27 cellular contexts compared by ENCODE assay signal in genomic region chr4:118288097-118288496, GRCh38.
DNase-seq lines count a peak whose midpoint lies in the region; ATAC-seq, FAIRE-seq and TF ChIP-seq lines count a peak whose summit lies in the region.
"Had no signal": no experiment of that assay in that cellular context is flagged by ENCODE, and none has a peak within 500 bp of the region (broad histone marks: within the 10 kb centered on the region; RNA-seq: fewer than 3 reads in every experiment).

No MANE protein-coding gene starts in this region.

- intact Hi-C loops in CD4-positive, alpha-beta T cell (cut with DNase I, micrococcal nuclease) = no loop called here
- intact Hi-C loops in Right ventricle myocardium inferior (cut with DNase I) = loop anchor here (10.0 kb wide), 1 partner anchor 397 kb away; the partner anchor contains the start of gene METTL14

- WGBS in smooth muscle cell (ENCODE audit: low lambda C conversion rate) = 54% methylated on average over 2 of the region's 2 CpGs

- H3K4me3 Mint-ChIP-seq in CD4-positive, alpha-beta T cell = no peak overlapping the region
- H3K4me3 Mint-ChIP-seq: natural killer cell had no signal

- H3K4me2 ChIP-seq in smooth muscle cell = peak overlapping the region; percentile 60
- H3K4me2 ChIP-seq: BLaER1 had no signal

- H3K4me1 ChIP-seq in smooth muscle cell (ENCODE audit: low read depth) = no peaks in the 10 kb centered on the region
- H3K4me1 ChIP-seq: ascending aorta, sigmoid colon had no signal

- H3K36me3 ChIP-seq in bronchial epithelial cell (ENCODE audit: control insufficient read depth, insufficient read depth, low read length) (no peaks in the 10 kb centered on the region), smooth muscle cell (ENCODE audit: low read depth) (no peaks in the 10 kb centered on the region)
- H3K36me3 ChIP-seq: ascending aorta, BLaER1, left lung, sigmoid colon had no signal

- ATAC-seq in CD4-positive, alpha-beta T cell (ENCODE audit: poor library complexity) = no peak
- no peak for ATAC-seq in Right ventricle myocardium inferior
- ATAC-seq: HepG2, left lung, natural killer cell had no signal

- TF ChIP-seq CTCF in bronchial epithelial cell (IDR thresholded peaks at IDR 0.05; ENCODE audit: insufficient read depth, low read length, severe bottlenecking) = no peak
- TF ChIP-seq CTCF in fibroblast of villous mesenchyme (IDR thresholded peaks at IDR 0.05; ENCODE audit: insufficient read depth, low read depth, low read length) = no peak
- no peak for TF ChIP-seq CTCF in smooth muscle cell (IDR thresholded peaks at IDR 0.05; ENCODE audit: borderline replicate concordance, insufficient read depth, poor library complexity, severe bottlenecking)
- TF ChIP-seq CTCF in CD4-positive, alpha-beta T cell (IDR thresholded peaks at IDR 0.05) = no peak

- no peak overlapping the region for H3K9ac ChIP-seq in smooth muscle cell (ENCODE audit: low read depth)
- H3K9ac ChIP-seq: BLaER1 had no signal

- peaks cover 14% of the 10 kb centered on the region for H3K36me3 Mint-ChIP-seq in CD4-positive, alpha-beta T cell (ENCODE audit: low read depth)
- H3K36me3 Mint-ChIP-seq: natural killer cell had no signal

- H3K27me3 ChIP-seq in bronchial epithelial cell (ENCODE audit: control insufficient read depth, insufficient read depth, low read length) = no peaks in the 10 kb centered on the region
- no peaks in the 10 kb centered on the region for H3K27me3 ChIP-seq in smooth muscle cell (ENCODE audit: low read depth)
- H3K27me3 ChIP-seq in CD4-positive, alpha-beta T cell (ENCODE audit: control insufficient read depth, insufficient read depth, low read length) = no peaks in the 10 kb centered on the region
- H3K27me3 ChIP-seq: ascending aorta, BLaER1, esophagus muscularis mucosa, left lung, sigmoid colon had no signal

- POLR2A ChIA-PET in CD4-positive, alpha-beta T cell (lab: Charles Lee) = no interaction called here

- H3K27me3 Mint-ChIP-seq in CD4-positive, alpha-beta T cell = no peaks in the 10 kb centered on the region

- H3K4me3 ChIP-seq in bronchial epithelial cell (ENCODE audit: low read depth, low read length) = no peak overlapping the region
- no peak overlapping the region for H3K4me3 ChIP-seq in fibroblast of villous mesenchyme (ENCODE audit: low read depth, low read length)
- no peak overlapping the region for H3K4me3 ChIP-seq in smooth muscle cell
- H3K4me3 ChIP-seq: ascending aorta, BLaER1, esophagus muscularis mucosa, left lung, sigmoid colon had no signal

- no peaks in the 10 kb centered on the region for H3K9me3 ChIP-seq in smooth muscle cell (replicated peaks; ENCODE audit: low read depth)
- no peaks in the 10 kb centered on the region for H3K9me3 ChIP-seq in CD4-positive, alpha-beta T cell (ENCODE audit: control insufficient read depth, low read length)
- H3K9me3 ChIP-seq: ascending aorta, BLaER1, esophagus muscularis mucosa, left lung, sigmoid colon had no signal

- no peak overlapping the region for H3K27ac Mint-ChIP-seq in CD4-positive, alpha-beta T cell
- H3K27ac Mint-ChIP-seq: natural killer cell had no signal

- FAIRE-seq in bronchial epithelial cell (lab: Jason Lieb, UNC) = no peak
- FAIRE-seq: HepG2, urothelium cell line had no signal

- DNase-seq in ELR (ENCODE audit: low read depth) = peak; percentile 72
- DNase-seq in bronchial epithelial cell (ENCODE audit: low read depth) = peak; percentile 93
- peak; percentile 80 for DNase-seq in fibroblast of villous mesenchyme (ENCODE audit: low read depth)
- no peak for DNase-seq in smooth muscle cell (lab: John Stamatoyannopoulos, UW; ENCODE audit: unreplicated experiment)
- DNase-seq in CD4-positive, alpha-beta T cell = no peak
- DNase-seq in cortex of kidney (lab: John Stamatoyannopoulos, UW) = no peak
- no peak for DNase-seq in Right ventricle myocardium inferior (ENCODE audit: missing footprints)
- DNase-seq: activated CD4-positive, alpha-beta T cell treated with anti-CD3 and anti-CD28 coated beads for 4 hours; activated naive CD4-positive, alpha-beta T cell treated with anti-CD3 and anti-CD28 coated beads, Interleukin-2, amount 50 U/mL, for 16 hours; Calu3; cerebellar nuclear complex; effector CD8-positive, alpha-beta T cell; left lung; midbrain; natural killer cell; NCI-H1092 treated with DMSO at 0.1 percent for 48 hours; NCI-H1930; NCI-H345; NCI-H82; sigmoid colon; substantia nigra had no signal

- no peak overlapping the region for H2AFZ ChIP-seq in smooth muscle cell (ENCODE audit: low read depth)

- H3K9me3 Mint-ChIP-seq in CD4-positive, alpha-beta T cell = no peaks in the 10 kb centered on the region
- H3K9me3 Mint-ChIP-seq: natural killer cell had no signal

- H3K79me2 ChIP-seq in smooth muscle cell (ENCODE audit: low read depth) = no peaks in the 10 kb centered on the region

- CTCF ChIA-PET in CD4-positive, alpha-beta T cell (lab: Charles Lee) = no interaction called here

- no peaks in the 10 kb centered on the region for H4K20me1 ChIP-seq in smooth muscle cell (ENCODE audit: low read depth)

- H3K4me1 Mint-ChIP-seq in CD4-positive, alpha-beta T cell (ENCODE audit: low read depth) = peaks cover 7% of the 10 kb centered on the region
- H3K4me1 Mint-ChIP-seq: natural killer cell had no signal

- peak overlapping the region; percentile 77 for H3K27ac ChIP-seq in smooth muscle cell (ENCODE audit: low read depth)
- no peak overlapping the region for H3K27ac ChIP-seq in CD4-positive, alpha-beta T cell (ENCODE audit: low read depth, low read length)
- H3K27ac ChIP-seq: ascending aorta, BLaER1, esophagus muscularis mucosa, HL-60, left lung, sigmoid colon had no signal

- peaks cover 2% of the 10 kb centered on the region for H3F3A ChIP-seq in smooth muscle cell (ENCODE audit: low read depth)

Comparison
In these comparisons a context has a peak if more than half of its experiments do, and no peak if none do; other contexts are left out.
1. DNase-seq: peak in ELR (single experiment), bronchial epithelial cell (single experiment) and fibroblast of villous mesenchyme (single experiment); none in smooth muscle cell (single experiment), CD4-positive, alpha-beta T cell (0 of 10), cortex of kidney (single experiment) and Right ventricle myocardium inferior (single experiment).